ENCODE assay signal across 8 cellular contexts in the genomic region with DNA sequence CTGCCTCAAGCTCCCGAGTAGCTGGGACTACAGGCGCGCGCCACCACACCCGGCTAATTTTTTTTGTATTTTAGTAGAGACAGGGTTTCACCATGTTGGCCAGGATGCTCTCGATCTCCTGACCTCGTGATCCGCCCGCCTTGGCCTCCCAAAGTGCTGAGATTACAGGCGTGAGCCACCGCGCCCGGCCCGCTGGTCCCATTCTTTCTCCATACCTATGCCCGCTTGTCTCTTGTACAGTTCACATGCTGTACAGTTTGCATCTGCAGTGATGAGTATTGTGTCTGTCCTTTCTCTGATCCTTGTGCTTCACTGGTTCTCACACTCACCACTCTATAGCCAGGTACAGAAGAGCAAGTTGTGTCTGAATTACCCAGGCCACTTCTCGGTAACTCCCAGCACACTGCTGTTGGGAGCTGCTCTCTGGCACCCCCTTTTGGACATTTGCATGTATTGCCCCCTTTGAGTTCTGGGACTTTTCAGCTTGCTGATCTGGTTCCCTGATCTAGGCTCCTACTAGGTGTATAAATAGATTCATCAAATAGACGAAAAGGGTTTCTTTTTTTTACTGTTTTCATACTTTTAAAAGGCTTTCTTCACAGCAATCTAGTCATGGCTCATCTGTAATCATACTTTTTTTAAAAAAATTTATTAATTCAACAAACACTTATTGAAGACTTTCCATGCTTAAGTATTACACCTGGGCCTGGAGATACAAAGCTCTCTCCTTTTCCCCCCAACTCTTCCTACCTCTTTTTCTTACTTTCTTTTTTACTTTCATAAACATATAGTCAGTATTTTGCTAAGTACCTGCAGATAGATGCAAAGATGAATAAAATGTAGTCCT. TPM values are rescaled to one million over a fixed set of nuclear protein-coding genes. Genes with fewer than 3 reads are reported as not detected.
DNase-seq lines count a peak whose midpoint lies in the region; FAIRE-seq and TF ChIP-seq lines count a peak whose summit lies in the region.

No MANE protein-coding gene starts in this region.

- H3K36me3 ChIP-seq in HAP-1 (replicated peaks) (no peaks in the 10 kb centered on the region), astrocyte (ENCODE audit: insufficient read depth, low read length) (no peaks in the 10 kb centered on the region)

- H3K27me3 ChIP-seq in HAP-1 (ENCODE audit: low read depth) (no peaks in the 10 kb centered on the region), astrocyte (ENCODE audit: insufficient read depth, low read length) (no peaks in the 10 kb centered on the region)

- H3K4me3 ChIP-seq in HAP-1 (no peak overlapping the region), astrocyte (ENCODE audit: insufficient read depth, low read depth, low read length) (no peak overlapping the region)

- no peaks in the 10 kb centered on the region for H3K9me3 Mint-ChIP-seq in astrocyte (ENCODE audit: unreplicated experiment)

- H3K27ac Mint-ChIP-seq in astrocyte (ENCODE audit: unreplicated experiment), result no peak overlapping the region

- peak; percentile 98 for TF ChIP-seq CTCF in astrocyte (IDR thresholded peaks at IDR 0.05; ENCODE audit: insufficient read depth, low read depth, low read length)

- no peak overlapping the region for H3K27ac ChIP-seq in astrocyte (ENCODE audit: low read depth, low read length)

- H3K27me3 Mint-ChIP-seq in astrocyte (ENCODE audit: low read depth, unreplicated experiment), result no peaks in the 10 kb centered on the region

- no peak overlapping the region for H3K9ac ChIP-seq in astrocyte (ENCODE audit: low read length)

- peaks cover 24% of the 10 kb centered on the region for H3K4me1 Mint-ChIP-seq in astrocyte (ENCODE audit: low read depth, unreplicated experiment)

- H3K9me3 ChIP-seq in HAP-1, result no peaks in the 10 kb centered on the region
- no peaks in the 10 kb centered on the region for H3K9me3 ChIP-seq in astrocyte (ENCODE audit: insufficient read depth, low read depth, low read length)

- H2AFZ ChIP-seq in astrocyte (ENCODE audit: low read depth, low read length), result no peak overlapping the region

- no peaks in the 10 kb centered on the region for H3K36me3 Mint-ChIP-seq in astrocyte (ENCODE audit: low read depth, unreplicated experiment)

- H4K20me1 ChIP-seq in astrocyte (ENCODE audit: insufficient read depth, low read length), result no peaks in the 10 kb centered on the region

- H3K4me3 Mint-ChIP-seq in astrocyte (ENCODE audit: unreplicated experiment), result no peak overlapping the region

- H3K79me2 ChIP-seq in astrocyte (ENCODE audit: insufficient read depth, low read length), result no peaks in the 10 kb centered on the region

- FAIRE-seq in astrocyte (lab: Jason Lieb, UNC), result no peak

- H3K4me1 ChIP-seq in HAP-1, result no peaks in the 10 kb centered on the region
- peaks cover 8% of the 10 kb centered on the region for H3K4me1 ChIP-seq in astrocyte (ENCODE audit: insufficient read depth, low read length)

- DNase-seq in DMS79 treated with DMSO at 0.1 percent for 48 hours (lab: John Stamatoyannopoulos, UW) (peak; percentile 62), HAP-1 (ENCODE audit: low spot score in 2 of 2) (peak; percentile 71 to 78), NCI-H1694 (lab: John Stamatoyannopoulos, UW) (peak; percentile 75), T-helper 9 cell (peak; percentile 57), astrocyte (ENCODE audit: low read depth) (no peak), hypothalamus (lab: John Stamatoyannopoulos, UW) (peak in 34 of 51 donors; percentile 1 to 70 (median 15)), OCI-M2 (lab: John Stamatoyannopoulos, UW; ENCODE audit: unreplicated experiment) (no peak)
- DNase-seq in stimulated activated CD4-positive, alpha-beta T cell treated with anti-CD3 and anti-CD28 coated beads, Interleukin-12 subunit alpha, Interleukin-12 subunit beta, amount 100 ng/mL, for 4 hours, result peak; percentile 51

- in situ Hi-C loops in HAP-1 (cut with MboI; ENCODE audit: low sequenced_read_pairs), result loop anchor here (10.0 kb wide), 1 partner anchor 196 kb away; no protein-coding TSS in a partner anchor

- no peak overlapping the region for H3K4me2 ChIP-seq in astrocyte (ENCODE audit: low read length)

RNA-seq across cellular contexts. Expression of gene AOAH, which starts 53.5 kb away (rescaled TPM):
- not detected in 2 replicates for total RNA-seq in astrocyte

Comparison
In these comparisons a context has a peak if more than half of its experiments do, and no peak if none do; other contexts are left out.
1. DNase-seq: peak in DMS79 treated with DMSO at 0.1 percent for 48 hours (single experiment), HAP-1 (2 of 2), NCI-H1694 (single experiment), T-helper 9 cell (single experiment), hypothalamus (34 of 51) and stimulated activated CD4-positive, alpha-beta T cell treated with anti-CD3 and anti-CD28 coated beads, Interleukin-12 subunit alpha, Interleukin-12 subunit beta, amount 100 ng/mL, for 4 hours (single experiment); none in astrocyte (single experiment) and OCI-M2 (single experiment).